Comparison of ENCODE assay signal across 1 cellular context in the genomic region with DNA sequence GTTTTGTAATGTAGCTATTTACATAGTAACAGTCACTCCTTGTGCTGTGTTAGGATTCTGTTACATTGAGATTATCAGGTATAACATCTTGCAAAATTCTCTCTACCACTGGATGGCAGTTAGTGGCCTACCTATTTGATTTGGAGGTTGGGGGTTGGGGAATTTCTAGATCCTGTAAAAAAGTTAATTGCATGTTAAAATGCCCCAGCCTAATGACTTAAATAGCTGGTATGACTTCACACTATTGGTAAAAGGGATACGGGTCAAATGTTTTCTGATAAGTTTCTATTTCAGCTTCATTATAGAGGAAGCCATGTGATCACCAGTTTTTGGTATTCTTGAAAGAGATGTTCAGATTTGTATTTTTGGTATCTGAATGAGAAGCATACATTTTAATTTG.
TF ChIP-seq lines count a peak whose summit lies in the region.

No MANE protein-coding gene starts in this region.

TF ChIP-seq in K562, 482 proteins besides CTCF, POLR2A, EP300 and RAD21:
- TF ChIP-seq FOXA3 (CRISPR knock-in tag; conservative IDR thresholded peaks at IDR 0.05 in 1 of 2, IDR thresholded peaks at IDR 0.05 in 1 of 2) (peak in 1 of 2 experiments; percentile 21; a peak in 1 of 4 replicates), TCF3 (CRISPR knock-in tag; IDR thresholded peaks at IDR 0.05) (peak; percentile 12; the same call in 1 of the 2 replicates), ZFX (CRISPR knock-in tag; IDR thresholded peaks at IDR 0.05) (peak; percentile 25; the same call in 1 of the 2 replicates), CBFA2T3 (IDR thresholded peaks at IDR 0.05) (0 out of 2 replicates have a peak, but pooled peaks have one; percentile 13), PHB2 (IDR thresholded peaks at IDR 0.05; ENCODE audit: low read depth) (no peak), ARID1B (IDR thresholded peaks at IDR 0.05) (peak; percentile 41; the same call in 1 of the 2 replicates), FOXJ2 (tag; IDR thresholded peaks at IDR 0.05) (0 out of 2 replicates have a peak, but pooled peaks have one; percentile 15), TAL1 (IDR thresholded peaks at IDR 0.05) (peak; percentile 29; the same call in 1 of the 2 replicates), FOSL1 (tag; conservative IDR thresholded peaks at IDR 0.05) (0 out of 2 replicates have a peak, but pooled peaks have one; percentile 11), TEAD2 (tag; IDR thresholded peaks at IDR 0.05) (no peak)
- TF ChIP-seq, protein P1, sequence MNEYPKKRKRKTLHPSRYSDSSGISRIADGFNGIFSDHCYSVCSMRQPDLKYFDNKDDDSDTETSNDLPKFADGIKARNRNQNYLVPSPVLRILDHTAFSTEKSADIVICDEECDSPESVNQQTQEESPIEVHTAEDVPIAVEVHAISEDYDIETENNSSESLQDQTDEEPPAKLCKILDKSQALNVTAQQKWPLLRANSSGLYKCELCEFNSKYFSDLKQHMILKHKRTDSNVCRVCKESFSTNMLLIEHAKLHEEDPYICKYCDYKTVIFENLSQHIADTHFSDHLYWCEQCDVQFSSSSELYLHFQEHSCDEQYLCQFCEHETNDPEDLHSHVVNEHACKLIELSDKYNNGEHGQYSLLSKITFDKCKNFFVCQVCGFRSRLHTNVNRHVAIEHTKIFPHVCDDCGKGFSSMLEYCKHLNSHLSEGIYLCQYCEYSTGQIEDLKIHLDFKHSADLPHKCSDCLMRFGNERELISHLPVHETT (CRISPR knock-in tag; conservative IDR thresholded peaks at IDR 0.05 in 1 of 2, IDR thresholded peaks at IDR 0.05 in 1 of 2), result 0 out of 4 replicates have a peak, but pooled peaks of 1 of the 2 experiments have one; percentile 28
- TF ChIP-seq, protein P2, sequence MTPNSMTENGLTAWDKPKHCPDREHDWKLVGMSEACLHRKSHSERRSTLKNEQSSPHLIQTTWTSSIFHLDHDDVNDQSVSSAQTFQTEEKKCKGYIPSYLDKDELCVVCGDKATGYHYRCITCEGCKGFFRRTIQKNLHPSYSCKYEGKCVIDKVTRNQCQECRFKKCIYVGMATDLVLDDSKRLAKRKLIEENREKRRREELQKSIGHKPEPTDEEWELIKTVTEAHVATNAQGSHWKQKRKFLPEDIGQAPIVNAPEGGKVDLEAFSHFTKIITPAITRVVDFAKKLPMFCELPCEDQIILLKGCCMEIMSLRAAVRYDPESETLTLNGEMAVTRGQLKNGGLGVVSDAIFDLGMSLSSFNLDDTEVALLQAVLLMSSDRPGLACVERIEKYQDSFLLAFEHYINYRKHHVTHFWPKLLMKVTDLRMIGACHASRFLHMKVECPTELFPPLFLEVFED (CRISPR knock-in tag; conservative IDR thresholded peaks at IDR 0.05), result no peak
- TF ChIP-seq, protein P3, sequence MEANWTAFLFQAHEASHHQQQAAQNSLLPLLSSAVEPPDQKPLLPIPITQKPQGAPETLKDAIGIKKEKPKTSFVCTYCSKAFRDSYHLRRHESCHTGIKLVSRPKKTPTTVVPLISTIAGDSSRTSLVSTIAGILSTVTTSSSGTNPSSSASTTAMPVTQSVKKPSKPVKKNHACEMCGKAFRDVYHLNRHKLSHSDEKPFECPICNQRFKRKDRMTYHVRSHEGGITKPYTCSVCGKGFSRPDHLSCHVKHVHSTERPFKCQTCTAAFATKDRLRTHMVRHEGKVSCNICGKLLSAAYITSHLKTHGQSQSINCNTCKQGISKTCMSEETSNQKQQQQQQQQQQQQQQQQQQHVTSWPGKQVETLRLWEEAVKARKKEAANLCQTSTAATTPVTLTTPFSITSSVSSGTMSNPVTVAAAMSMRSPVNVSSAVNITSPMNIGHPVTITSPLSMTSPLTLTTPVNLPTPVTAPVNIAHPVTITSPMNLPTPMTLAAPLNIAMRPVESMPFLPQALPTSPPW (CRISPR knock-in tag; IDR thresholded peaks at IDR 0.05), result peak; percentile 32; the same call in 1 of the 2 replicates
